In genomic region chr3:14231998-14232501, GRCh38 we compare ENCODE assay signal across 1 cellular context.
TF ChIP-seq lines count a peak whose summit lies in the region.

No MANE protein-coding gene starts in this region.

TF ChIP-seq in IMR-90, 13 proteins besides CTCF, POLR2A, EP300 and RAD21:
- TF ChIP-seq MAZ (IDR thresholded peaks at IDR 0.05; ENCODE audit: borderline replicate concordance, low read depth, low read length) (no peak), MAFK (IDR thresholded peaks at IDR 0.05; ENCODE audit: low read depth, low read length) (no peak), MXI1 (IDR thresholded peaks at IDR 0.05; ENCODE audit: borderline replicate concordance, low read depth, low read length) (peak; percentile 72), CEBPB (IDR thresholded peaks at IDR 0.05; ENCODE audit: low read depth, low read length) (peak; percentile 45; the same call in 1 of the 2 replicates), RFX5 (IDR thresholded peaks at IDR 0.05; ENCODE audit: low read depth, low read length) (no peak), BHLHE40 (IDR thresholded peaks at IDR 0.05; ENCODE audit: low read depth, low read length) (no peak), ELK1 (IDR thresholded peaks at IDR 0.05; ENCODE audit: borderline replicate concordance, low read depth, low read length) (no peak), NFE2L2 (IDR thresholded peaks at IDR 0.05; ENCODE audit: low read depth, low read length) (no peak), FOS (IDR thresholded peaks at IDR 0.05; ENCODE audit: low read depth, low read length) (no peak), SMC3 (IDR thresholded peaks at IDR 0.05; ENCODE audit: low read depth, low read length) (no peak), CHD1 (IDR thresholded peaks at IDR 0.05; ENCODE audit: low read depth, low read length) (no peak), RCOR1 (IDR thresholded peaks at IDR 0.05; ENCODE audit: insufficient replicate concordance, low read length) (no peak), USF2 (IDR thresholded peaks at IDR 0.05; ENCODE audit: low read depth, low read length) (no peak)
